Comparison of ENCODE assay signal across 1 cellular context in genomic region chr14:104723651-104724406, GRCh38.
TF ChIP-seq lines count a peak whose summit lies in the region.

Gene ADSS1, plus strand, starts transcription at chr14:104724229. Its CDS starts 42 bp downstream, at chr14:104724271.

TF ChIP-seq in GM12878, 131 proteins besides CTCF, POLR2A, EP300 and RAD21 (continued from another document):
- TF ChIP-seq SMC3 (IDR thresholded peaks at IDR 0.05; ENCODE audit: borderline replicate concordance, low read length) = peak; percentile 47; the same call in 1 of the 2 replicates
- TF ChIP-seq RB1 (IDR thresholded peaks at IDR 0.05; ENCODE audit: borderline replicate concordance) = 0 out of 2 replicates have a peak, but pooled peaks have one; percentile 34
- peak; percentile 74 for TF ChIP-seq YY1 (IDR thresholded peaks at IDR 0.05; ENCODE audit: low read depth, low read length)
- peak; percentile 71; the same call in 1 of the 2 replicates for TF ChIP-seq IKZF1 (conservative IDR thresholded peaks at IDR 0.05)
- peak; percentile 97 for TF ChIP-seq NR2F1 (conservative IDR thresholded peaks at IDR 0.05)
- no peak for TF ChIP-seq EZH2 (IDR thresholded peaks at IDR 0.05; ENCODE audit: borderline replicate concordance, control insufficient read depth, low read depth, low read length)
- peak in 1 of 2 experiments; percentile 50; a peak in 1 of 3 replicates for TF ChIP-seq EGR1 (IDR thresholded peaks at IDR 0.05; ENCODE audit: borderline replicate concordance in 1 of 2, low read depth in 2 of 2, low read length in 2 of 2)
- TF ChIP-seq SMAD5 (IDR thresholded peaks at IDR 0.05; ENCODE audit: low read depth) = no peak
- TF ChIP-seq NFXL1 (IDR thresholded peaks at IDR 0.05; ENCODE audit: borderline replicate concordance) = no peak
- no peak for TF ChIP-seq FOXK2 (IDR thresholded peaks at IDR 0.05)
- no peak for TF ChIP-seq MTA2 (IDR thresholded peaks at IDR 0.05; ENCODE audit: low read depth)
- TF ChIP-seq DPF2 (IDR thresholded peaks at IDR 0.05) = no peak
- TF ChIP-seq ATF2 (IDR thresholded peaks at IDR 0.05; ENCODE audit: low read length) = no peak
- no peak for TF ChIP-seq HDGF (IDR thresholded peaks at IDR 0.05)
- TF ChIP-seq LARP7 (IDR thresholded peaks at IDR 0.05) = peak; percentile 74; the same call in 1 of the 2 replicates
- TF ChIP-seq, protein P1, sequence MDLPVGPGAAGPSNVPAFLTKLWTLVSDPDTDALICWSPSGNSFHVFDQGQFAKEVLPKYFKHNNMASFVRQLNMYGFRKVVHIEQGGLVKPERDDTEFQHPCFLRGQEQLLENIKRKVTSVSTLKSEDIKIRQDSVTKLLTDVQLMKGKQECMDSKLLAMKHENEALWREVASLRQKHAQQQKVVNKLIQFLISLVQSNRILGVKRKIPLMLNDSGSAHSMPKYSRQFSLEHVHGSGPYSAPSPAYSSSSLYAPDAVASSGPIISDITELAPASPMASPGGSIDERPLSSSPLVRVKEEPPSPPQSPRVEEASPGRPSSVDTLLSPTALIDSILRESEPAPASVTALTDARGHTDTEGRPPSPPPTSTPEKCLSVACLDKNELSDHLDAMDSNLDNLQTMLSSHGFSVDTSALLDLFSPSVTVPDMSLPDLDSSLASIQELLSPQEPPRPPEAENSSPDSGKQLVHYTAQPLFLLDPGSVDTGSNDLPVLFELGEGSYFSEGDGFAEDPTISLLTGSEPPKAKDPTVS (IDR thresholded peaks at IDR 0.05; ENCODE audit: low read depth, low read length) = no peak
- no peak for TF ChIP-seq MYC (IDR thresholded peaks at IDR 0.05; ENCODE audit: insufficient read depth, insufficient read length, insufficient replicate concordance, low read length, severe bottlenecking)
- TF ChIP-seq, protein P2, sequence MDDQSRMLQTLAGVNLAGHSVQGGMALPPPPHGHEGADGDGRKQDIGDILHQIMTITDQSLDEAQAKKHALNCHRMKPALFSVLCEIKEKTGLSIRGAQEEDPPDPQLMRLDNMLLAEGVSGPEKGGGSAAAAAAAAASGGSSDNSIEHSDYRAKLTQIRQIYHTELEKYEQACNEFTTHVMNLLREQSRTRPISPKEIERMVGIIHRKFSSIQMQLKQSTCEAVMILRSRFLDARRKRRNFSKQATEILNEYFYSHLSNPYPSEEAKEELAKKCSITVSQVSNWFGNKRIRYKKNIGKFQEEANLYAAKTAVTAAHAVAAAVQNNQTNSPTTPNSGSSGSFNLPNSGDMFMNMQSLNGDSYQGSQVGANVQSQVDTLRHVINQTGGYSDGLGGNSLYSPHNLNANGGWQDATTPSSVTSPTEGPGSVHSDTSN (IDR thresholded peaks at IDR 0.05; ENCODE audit: insufficient replicate concordance, low read depth, low read length) = peak; percentile 9
- no peak for TF ChIP-seq SPI1 (IDR thresholded peaks at IDR 0.05; ENCODE audit: borderline replicate concordance, insufficient read depth, low read depth, low read length)
- TF ChIP-seq TARDBP (IDR thresholded peaks at IDR 0.05; ENCODE audit: borderline replicate concordance) = no peak
- peak in 1 of 2 experiments; percentile 33; a peak in 1 of 4 replicates for TF ChIP-seq BHLHE40 (IDR thresholded peaks at IDR 0.05; ENCODE audit: borderline replicate concordance in 1 of 2, low read depth in 2 of 2, low read length in 1 of 2)
- TF ChIP-seq ESRRA (IDR thresholded peaks at IDR 0.05; ENCODE audit: low read length) = no peak
- TF ChIP-seq POU2F2 (IDR thresholded peaks at IDR 0.05; ENCODE audit: borderline replicate concordance, low read depth, low read length) = 0 out of 3 replicates have a peak, but pooled peaks have one; percentile 12
- TF ChIP-seq NR2C1 (IDR thresholded peaks at IDR 0.05) = 0 out of 2 replicates have a peak, but pooled peaks have one; percentile 5
- TF ChIP-seq JUND (IDR thresholded peaks at IDR 0.05; ENCODE audit: low read depth, low read length) = no peak
- TF ChIP-seq MEF2B (IDR thresholded peaks at IDR 0.05; ENCODE audit: partially characterized antibody, poor library complexity, severe bottlenecking) = no peak
- no peak for TF ChIP-seq ZNF592 (IDR thresholded peaks at IDR 0.05)
